Comparison of ENCODE assay signal across 8 cellular contexts in the genomic region with DNA sequence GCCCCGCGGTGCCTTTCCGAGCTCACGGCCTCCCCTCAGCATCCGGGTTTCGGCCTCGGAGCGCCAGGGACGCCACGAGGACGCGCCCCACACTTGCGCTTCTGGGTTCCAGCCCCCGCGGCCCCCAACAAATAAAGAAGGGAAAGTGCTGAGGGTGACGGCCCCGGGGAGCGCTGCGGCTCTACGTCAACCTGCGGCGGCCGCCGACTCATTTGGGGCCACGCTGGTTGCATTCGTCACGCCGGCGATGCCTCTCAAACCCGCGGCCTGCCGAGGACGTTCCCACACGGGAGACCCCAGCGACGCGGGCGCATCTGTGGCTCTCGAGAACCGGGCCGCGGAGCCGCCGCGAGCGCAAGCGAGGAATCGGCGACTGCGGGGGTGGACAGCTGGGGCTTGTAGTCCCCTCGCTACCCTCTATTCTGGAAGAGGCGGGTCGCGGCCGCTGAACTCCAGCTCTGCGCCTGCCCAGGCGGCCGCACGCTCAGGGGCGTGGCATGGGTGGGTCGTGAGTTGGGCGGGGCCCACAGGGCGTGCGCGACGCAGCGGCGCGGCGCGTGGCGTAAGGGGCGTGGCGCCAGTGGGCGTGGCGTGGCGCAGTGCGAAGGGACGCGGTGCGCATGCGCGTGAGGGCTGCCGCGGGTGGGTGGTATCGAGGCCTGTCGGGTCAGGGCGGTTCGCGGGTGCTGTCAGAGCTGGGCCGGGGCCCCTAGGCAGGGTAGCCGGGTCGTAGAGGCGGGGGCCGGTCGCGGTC. TPM values are rescaled to one million over a fixed set of nuclear protein-coding genes. Genes with fewer than 3 reads are reported as not detected.
DNase-seq lines count a peak whose midpoint lies in the region; ATAC-seq and TF ChIP-seq lines count a peak whose summit lies in the region.

A gene with protein sequence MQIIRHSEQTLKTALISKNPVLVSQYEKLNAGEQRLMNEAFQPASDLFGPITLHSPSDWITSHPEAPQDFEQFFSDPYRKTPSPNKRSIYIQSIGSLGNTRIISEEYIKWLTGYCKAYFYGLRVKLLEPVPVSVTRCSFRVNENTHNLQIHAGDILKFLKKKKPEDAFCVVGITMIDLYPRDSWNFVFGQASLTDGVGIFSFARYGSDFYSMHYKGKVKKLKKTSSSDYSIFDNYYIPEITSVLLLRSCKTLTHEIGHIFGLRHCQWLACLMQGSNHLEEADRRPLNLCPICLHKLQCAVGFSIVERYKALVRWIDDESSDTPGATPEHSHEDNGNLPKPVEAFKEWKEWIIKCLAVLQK (plus strand): TSS at position 599 of the 754 bp plus-strand sequence. CDS start 2,145 bp downstream, outside the sequence.

- H3K27me3 ChIP-seq in SK-N-SH (ENCODE audit: insufficient read depth), result no peaks in the 10 kb centered on the region

- H3F3A ChIP-seq in SK-N-SH (replicated peaks; ENCODE audit: insufficient read depth), result peaks cover 12% of the 10 kb centered on the region

- no peak for TF ChIP-seq EP300 in SK-N-SH (IDR thresholded peaks at IDR 0.05; ENCODE audit: borderline replicate concordance in 1 of 2, low read depth in 1 of 2, low read length in 1 of 2)

- peaks cover 25% of the 10 kb centered on the region for H3K79me2 ChIP-seq in SK-N-SH (ENCODE audit: insufficient read depth)

- WGBS in SK-N-SH (ENCODE audit: low lambda C conversion rate), result under 1% methylated on average over 49 of the region's 97 CpGs

- peak within 1 kb of the TSS; percentile 79 to 89 for H3K27ac ChIP-seq in SK-N-SH (ENCODE audit: low read depth in 2 of 2, low read length in 1 of 2)

- CTCF ChIA-PET in SK-N-SH (lab: Yijun Ruan, JAX), result interaction anchor here (0.7 to 3.5 kb wide), 13 partner anchors 11 to 228 kb away, joined by 3 to 19 read pairs (median 5); no protein-coding TSS in a partner anchor

- H2AFZ ChIP-seq in SK-N-SH (ENCODE audit: low read depth), result peak within 1 kb of the TSS; percentile 94

- DNase-seq in NCI-H1092 (lab: John Stamatoyannopoulos, UW) (peak; percentile 94), SK-N-SH (peak; percentile 99), germinal center (ENCODE audit: low spot score) (peak; percentile 90), nucleus accumbens (lab: John Stamatoyannopoulos, UW) (peak in 55 of 56 donors; percentile 42 to 98 (median 95)), superior temporal gyrus (ENCODE audit: extremely low spot score) (peak; percentile 97)
- DNase-seq in activated naive CD4-positive, alpha-beta T cell treated with anti-CD3 and anti-CD28 coated beads, Interleukin-2, amount 50 U/mL, for 16 hours, result peak; percentile 96

- H3K4me3 ChIP-seq in GM08714 (ENCODE audit: low read length) (peak within 1 kb of the TSS; percentile 66), SK-N-SH (ENCODE audit: low read depth in 2 of 2, low read length in 1 of 2) (peak within 1 kb of the TSS; percentile 76 to 79)

- POLR2A ChIA-PET in SK-N-SH (lab: Yijun Ruan, JAX), result interaction anchor here (0.5 to 2.8 kb wide), 9 partner anchors 23 to 295 kb away, joined by 3 to 12 read pairs (median 3); a partner anchor contains a TSS

- TF ChIP-seq CTCF in SK-N-SH (IDR thresholded peaks at IDR 0.05), result no peak

- peaks cover 6 to 8% of the 10 kb centered on the region in 2 experiments; a peak in 2 of 4 replicates for H3K4me1 ChIP-seq in SK-N-SH (ENCODE audit: control insufficient read depth in 1 of 2, insufficient read depth in 2 of 2, low read depth in 1 of 2, low read length in 1 of 2)

- H3K4me2 ChIP-seq in SK-N-SH, result peak within 1 kb of the TSS; percentile 86

- H3K9me2 ChIP-seq in SK-N-SH, result no peaks in the 10 kb centered on the region

- H3K9ac ChIP-seq in SK-N-SH, result peak within 1 kb of the TSS; percentile 74

- peaks cover 22 to 23% of the 10 kb centered on the region in 2 experiments for H3K36me3 ChIP-seq in SK-N-SH (replicated peaks in 1 of 2; ENCODE audit: control insufficient read depth in 1 of 2, insufficient read depth in 2 of 2, low read length in 1 of 2)

- H4K20me1 ChIP-seq in SK-N-SH (ENCODE audit: insufficient read depth), result no peaks in the 10 kb centered on the region

- peak; percentile 85 for ATAC-seq in HG02610 (IDR thresholded peaks at IDR 0.05; ENCODE audit: unreplicated experiment)

- TF ChIP-seq RAD21 in SK-N-SH (IDR thresholded peaks at IDR 0.05; ENCODE audit: low read length), result no peak

- H3K9me3 ChIP-seq in SK-N-SH, result no peaks in the 10 kb centered on the region

TF ChIP-seq in SK-N-SH, 30 proteins besides CTCF, POLR2A, EP300 and RAD21 (continues in another document):
- no peak for TF ChIP-seq NFIC (IDR thresholded peaks at IDR 0.05; ENCODE audit: borderline replicate concordance)
- no peak for TF ChIP-seq MEF2A (IDR thresholded peaks at IDR 0.05; ENCODE audit: borderline replicate concordance, low read depth)
- TF ChIP-seq RXRA (IDR thresholded peaks at IDR 0.05; ENCODE audit: borderline replicate concordance, low read depth), result no peak
- TF ChIP-seq, protein P1, sequence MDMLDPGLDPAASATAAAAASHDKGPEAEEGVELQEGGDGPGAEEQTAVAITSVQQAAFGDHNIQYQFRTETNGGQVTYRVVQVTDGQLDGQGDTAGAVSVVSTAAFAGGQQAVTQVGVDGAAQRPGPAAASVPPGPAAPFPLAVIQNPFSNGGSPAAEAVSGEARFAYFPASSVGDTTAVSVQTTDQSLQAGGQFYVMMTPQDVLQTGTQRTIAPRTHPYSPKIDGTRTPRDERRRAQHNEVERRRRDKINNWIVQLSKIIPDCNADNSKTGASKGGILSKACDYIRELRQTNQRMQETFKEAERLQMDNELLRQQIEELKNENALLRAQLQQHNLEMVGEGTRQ (IDR thresholded peaks at IDR 0.05; ENCODE audit: borderline replicate concordance, low read depth, low read length), result 0 out of 2 replicates have a peak, but pooled peaks have one; percentile 2
- no peak for TF ChIP-seq TEAD4 (IDR thresholded peaks at IDR 0.05; ENCODE audit: borderline replicate concordance, insufficient read depth)
- TF ChIP-seq GABPA (IDR thresholded peaks at IDR 0.05; ENCODE audit: low read depth), result no peak
- peak; percentile 77 for TF ChIP-seq TAF1 (IDR thresholded peaks at IDR 0.05; ENCODE audit: borderline replicate concordance, low read depth, low read length)
- no peak for TF ChIP-seq TCF12 (IDR thresholded peaks at IDR 0.05)
- TF ChIP-seq, protein P2, sequence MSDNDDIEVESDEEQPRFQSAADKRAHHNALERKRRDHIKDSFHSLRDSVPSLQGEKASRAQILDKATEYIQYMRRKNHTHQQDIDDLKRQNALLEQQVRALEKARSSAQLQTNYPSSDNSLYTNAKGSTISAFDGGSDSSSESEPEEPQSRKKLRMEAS (IDR thresholded peaks at IDR 0.05; ENCODE audit: low read depth), result peak; percentile 92
- peak; percentile 79; the same call in 1 of the 2 replicates for TF ChIP-seq SIN3A (IDR thresholded peaks at IDR 0.05; ENCODE audit: borderline replicate concordance, low read depth, low read length)
- peak; percentile 90 for TF ChIP-seq CHD2 (IDR thresholded peaks at IDR 0.05; ENCODE audit: low read length, partially characterized antibody)
- TF ChIP-seq SMC3 (IDR thresholded peaks at IDR 0.05; ENCODE audit: low read depth, low read length), result no peak
- no peak for TF ChIP-seq FOXJ3 (CRISPR knock-in tag; IDR thresholded peaks at IDR 0.05)
- peak; percentile 41; the same call in 1 of the 2 replicates for TF ChIP-seq YY1 (IDR thresholded peaks at IDR 0.05; ENCODE audit: low read depth)
- TF ChIP-seq, protein P3, sequence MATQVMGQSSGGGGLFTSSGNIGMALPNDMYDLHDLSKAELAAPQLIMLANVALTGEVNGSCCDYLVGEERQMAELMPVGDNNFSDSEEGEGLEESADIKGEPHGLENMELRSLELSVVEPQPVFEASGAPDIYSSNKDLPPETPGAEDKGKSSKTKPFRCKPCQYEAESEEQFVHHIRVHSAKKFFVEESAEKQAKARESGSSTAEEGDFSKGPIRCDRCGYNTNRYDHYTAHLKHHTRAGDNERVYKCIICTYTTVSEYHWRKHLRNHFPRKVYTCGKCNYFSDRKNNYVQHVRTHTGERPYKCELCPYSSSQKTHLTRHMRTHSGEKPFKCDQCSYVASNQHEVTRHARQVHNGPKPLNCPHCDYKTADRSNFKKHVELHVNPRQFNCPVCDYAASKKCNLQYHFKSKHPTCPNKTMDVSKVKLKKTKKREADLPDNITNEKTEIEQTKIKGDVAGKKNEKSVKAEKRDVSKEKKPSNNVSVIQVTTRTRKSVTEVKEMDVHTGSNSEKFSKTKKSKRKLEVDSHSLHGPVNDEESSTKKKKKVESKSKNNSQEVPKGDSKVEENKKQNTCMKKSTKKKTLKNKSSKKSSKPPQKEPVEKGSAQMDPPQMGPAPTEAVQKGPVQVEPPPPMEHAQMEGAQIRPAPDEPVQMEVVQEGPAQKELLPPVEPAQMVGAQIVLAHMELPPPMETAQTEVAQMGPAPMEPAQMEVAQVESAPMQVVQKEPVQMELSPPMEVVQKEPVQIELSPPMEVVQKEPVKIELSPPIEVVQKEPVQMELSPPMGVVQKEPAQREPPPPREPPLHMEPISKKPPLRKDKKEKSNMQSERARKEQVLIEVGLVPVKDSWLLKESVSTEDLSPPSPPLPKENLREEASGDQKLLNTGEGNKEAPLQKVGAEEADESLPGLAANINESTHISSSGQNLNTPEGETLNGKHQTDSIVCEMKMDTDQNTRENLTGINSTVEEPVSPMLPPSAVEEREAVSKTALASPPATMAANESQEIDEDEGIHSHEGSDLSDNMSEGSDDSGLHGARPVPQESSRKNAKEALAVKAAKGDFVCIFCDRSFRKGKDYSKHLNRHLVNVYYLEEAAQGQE (IDR thresholded peaks at IDR 0.05; ENCODE audit: low read depth, low read length), result peak; percentile 21; the same call in 1 of the 2 replicates
- TF ChIP-seq POLR2AphosphoS5 (IDR thresholded peaks at IDR 0.05; ENCODE audit: low read depth, low read length), result peak; percentile 96
- TF ChIP-seq MXI1 (IDR thresholded peaks at IDR 0.05; ENCODE audit: low read depth, low read length), result peak; percentile 86
- no peak; the same call in 1 of the 2 replicates for TF ChIP-seq FOSL2 (IDR thresholded peaks at IDR 0.05; ENCODE audit: borderline replicate concordance, low read depth)
- no peak for TF ChIP-seq GATA2 (CRISPR knock-in tag; IDR thresholded peaks at IDR 0.05)
- TF ChIP-seq RCOR1 (IDR thresholded peaks at IDR 0.05; ENCODE audit: low read length), result peak; percentile 29; the same call in 1 of the 2 replicates
- TF ChIP-seq, protein P4, sequence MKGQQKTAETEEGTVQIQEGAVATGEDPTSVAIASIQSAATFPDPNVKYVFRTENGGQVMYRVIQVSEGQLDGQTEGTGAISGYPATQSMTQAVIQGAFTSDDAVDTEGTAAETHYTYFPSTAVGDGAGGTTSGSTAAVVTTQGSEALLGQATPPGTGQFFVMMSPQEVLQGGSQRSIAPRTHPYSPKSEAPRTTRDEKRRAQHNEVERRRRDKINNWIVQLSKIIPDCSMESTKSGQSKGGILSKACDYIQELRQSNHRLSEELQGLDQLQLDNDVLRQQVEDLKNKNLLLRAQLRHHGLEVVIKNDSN (IDR thresholded peaks at IDR 0.05; ENCODE audit: borderline replicate concordance, low read depth), result 0 out of 2 replicates have a peak, but pooled peaks have one; percentile 38

RNA-seq across cellular contexts. Expression of the gene that starts here (rescaled TPM):
- 95.9 and 115 TPM in 2 replicates for polyA plus RNA-seq in SK-N-SH (2012; rRNA removed)
- polyA plus RNA-seq in SK-N-SH (2012; cell fraction: cytosol; rRNA removed), result 131 and 161 TPM in 2 replicates
- polyA plus RNA-seq in SK-N-SH (2012; cell fraction: nucleus; rRNA removed), result 86.8 and 100 TPM in 2 replicates

Comparison
In these comparisons a context has a peak if more than half of its experiments do, and no peak if none do; other contexts are left out.
1. Peak in every context shown above with its lines: DNase-seq, ATAC-seq, H3K4me3 ChIP-seq and H3K27ac ChIP-seq.